ENCODE assay signal across 1 cellular context in genomic region chr1:109281680-109282496, GRCh38.
TF ChIP-seq lines count a peak whose summit lies in the region.

No MANE protein-coding gene starts in this region.

TF ChIP-seq in SK-N-SH, 30 proteins besides CTCF, POLR2A, EP300 and RAD21 (continued from another document):
- no peak for TF ChIP-seq ZBTB33 (IDR thresholded peaks at IDR 0.05; ENCODE audit: borderline replicate concordance, low read depth)
- TF ChIP-seq REST (IDR thresholded peaks at IDR 0.05; ENCODE audit: low read depth, low read length): no peak
- TF ChIP-seq, protein P1, sequence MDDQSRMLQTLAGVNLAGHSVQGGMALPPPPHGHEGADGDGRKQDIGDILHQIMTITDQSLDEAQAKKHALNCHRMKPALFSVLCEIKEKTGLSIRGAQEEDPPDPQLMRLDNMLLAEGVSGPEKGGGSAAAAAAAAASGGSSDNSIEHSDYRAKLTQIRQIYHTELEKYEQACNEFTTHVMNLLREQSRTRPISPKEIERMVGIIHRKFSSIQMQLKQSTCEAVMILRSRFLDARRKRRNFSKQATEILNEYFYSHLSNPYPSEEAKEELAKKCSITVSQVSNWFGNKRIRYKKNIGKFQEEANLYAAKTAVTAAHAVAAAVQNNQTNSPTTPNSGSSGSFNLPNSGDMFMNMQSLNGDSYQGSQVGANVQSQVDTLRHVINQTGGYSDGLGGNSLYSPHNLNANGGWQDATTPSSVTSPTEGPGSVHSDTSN (IDR thresholded peaks at IDR 0.05): no peak
- TF ChIP-seq RFX5 (IDR thresholded peaks at IDR 0.05; ENCODE audit: low read length): no peak
- TF ChIP-seq MXI1 (IDR thresholded peaks at IDR 0.05; ENCODE audit: low read depth, low read length): no peak
- no peak for TF ChIP-seq RXRA (IDR thresholded peaks at IDR 0.05; ENCODE audit: borderline replicate concordance, low read depth)
- TF ChIP-seq, protein P2, sequence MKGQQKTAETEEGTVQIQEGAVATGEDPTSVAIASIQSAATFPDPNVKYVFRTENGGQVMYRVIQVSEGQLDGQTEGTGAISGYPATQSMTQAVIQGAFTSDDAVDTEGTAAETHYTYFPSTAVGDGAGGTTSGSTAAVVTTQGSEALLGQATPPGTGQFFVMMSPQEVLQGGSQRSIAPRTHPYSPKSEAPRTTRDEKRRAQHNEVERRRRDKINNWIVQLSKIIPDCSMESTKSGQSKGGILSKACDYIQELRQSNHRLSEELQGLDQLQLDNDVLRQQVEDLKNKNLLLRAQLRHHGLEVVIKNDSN (IDR thresholded peaks at IDR 0.05; ENCODE audit: borderline replicate concordance, low read depth): no peak
- TF ChIP-seq EZH2phosphoT487 (IDR thresholded peaks at IDR 0.05; ENCODE audit: borderline replicate concordance, low read depth): no peak
- no peak for TF ChIP-seq RCOR1 (IDR thresholded peaks at IDR 0.05; ENCODE audit: low read length)
- TF ChIP-seq, protein P3, sequence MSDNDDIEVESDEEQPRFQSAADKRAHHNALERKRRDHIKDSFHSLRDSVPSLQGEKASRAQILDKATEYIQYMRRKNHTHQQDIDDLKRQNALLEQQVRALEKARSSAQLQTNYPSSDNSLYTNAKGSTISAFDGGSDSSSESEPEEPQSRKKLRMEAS (IDR thresholded peaks at IDR 0.05; ENCODE audit: low read depth): no peak
- no peak for TF ChIP-seq POLR2AphosphoS5 (IDR thresholded peaks at IDR 0.05; ENCODE audit: low read depth, low read length)
- no peak for TF ChIP-seq MEF2A (IDR thresholded peaks at IDR 0.05; ENCODE audit: borderline replicate concordance, low read depth)
- TF ChIP-seq CHD2 (IDR thresholded peaks at IDR 0.05; ENCODE audit: low read length, partially characterized antibody): no peak
- no peak for TF ChIP-seq YY1 (IDR thresholded peaks at IDR 0.05; ENCODE audit: low read depth)
- TF ChIP-seq TCF12 (IDR thresholded peaks at IDR 0.05): no peak
- no peak for TF ChIP-seq FOSL2 (IDR thresholded peaks at IDR 0.05; ENCODE audit: borderline replicate concordance, low read depth)
